9 cellular contexts compared by ENCODE assay signal in the genomic region with DNA sequence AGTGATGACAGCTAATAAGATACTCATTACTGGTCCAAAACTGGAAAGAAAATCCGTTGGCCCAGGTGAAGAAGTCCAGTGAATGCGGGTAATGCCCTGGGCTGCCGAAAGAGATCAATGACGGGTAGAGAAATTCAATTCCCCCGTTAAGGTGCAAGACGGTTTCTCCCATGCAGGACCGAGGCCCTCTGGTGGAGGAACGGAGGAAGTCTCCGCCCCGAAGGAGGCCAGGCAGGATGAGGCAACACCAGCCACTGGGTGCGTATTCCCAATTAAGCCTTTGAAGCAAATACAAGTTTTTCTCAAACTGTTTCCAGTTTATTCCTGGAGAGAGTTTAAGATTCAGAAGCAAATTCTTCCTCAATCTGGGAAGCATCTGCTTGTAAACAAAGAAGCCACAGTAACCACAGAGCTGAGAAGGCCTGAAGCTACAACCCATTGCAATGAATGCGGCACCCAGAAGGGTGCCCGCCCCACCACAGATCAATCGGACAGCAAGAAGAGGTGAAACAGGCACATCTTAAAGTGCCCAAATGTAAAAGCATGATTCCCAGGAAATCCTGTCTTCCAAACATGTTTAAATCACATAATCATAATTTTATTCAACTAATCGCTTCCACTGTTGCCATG.
A peak's percentile ranks its signal among the peaks of the same experiment; 100 is the strongest.
DNase-seq lines count a peak whose midpoint lies in the region; ATAC-seq and TF ChIP-seq lines count a peak whose summit lies in the region.
"Had no signal": no experiment of that assay in that cellular context is flagged by ENCODE, and none has a peak within 500 bp of the region (broad histone marks: within the 10 kb centered on the region; RNA-seq: fewer than 3 reads in every experiment).

No MANE protein-coding gene starts in this region.

- H3K36me3 Mint-ChIP-seq in brain: peaks cover 11% of the 10 kb centered on the region

- H3K27ac ChIP-seq in spleen: peak overlapping the region in 5 of 8 donors; percentile 2 to 64 (median 52)

- no peak overlapping the region for H3K4me3 ChIP-seq in spleen

- H3K9me3 ChIP-seq in spleen: no peaks in the 10 kb centered on the region

- CTCF ChIA-PET in GM10248 (lab: Yijun Ruan, JAX): interaction anchor here (0.6 to 4.3 kb wide), 28 partner anchors 8 to 759 kb away, joined by 3 to 41 read pairs (median 5); no protein-coding TSS in a partner anchor

- POLR2A ChIA-PET in GM10248 (lab: Yijun Ruan, JAX): no interaction called here

- DNase-seq in GM10248 (ENCODE audit: extremely low spot score): peak; percentile 76
- DNase-seq in NCI-H2107 (lab: John Stamatoyannopoulos, UW): peak; percentile 90
- peak; percentile 70 for DNase-seq in UCSD-AML1 (lab: John Stamatoyannopoulos, UW; ENCODE audit: unreplicated experiment)
- peak; percentile 91 for DNase-seq in iPS-NIHi7 (ENCODE audit: extremely low spot score)
- DNase-seq in spleen: peak; percentile 92

- peak; percentile 92 for TF ChIP-seq CTCF in GM10248 (IDR thresholded peaks at IDR 0.05; ENCODE audit: control extremely low read depth, extremely low read depth, low read depth, missing control alignments)
- TF ChIP-seq CTCF in brain (conservative IDR thresholded peaks at IDR 0.05): peak; percentile 94 to 98
- TF ChIP-seq CTCF in spleen (IDR thresholded peaks at IDR 0.05 in 8 of 11, conservative IDR thresholded peaks at IDR 0.05 in 3 of 11): peak; percentile 79 to 97 (median 92)

- H3K9me3 Mint-ChIP-seq in brain: no peaks in the 10 kb centered on the region
- H3K9me3 Mint-ChIP-seq: stimulated activated naive CD8-positive, alpha-beta T cell treated with anti-CD3 and anti-CD28 coated beads, Interleukin-15, Interleukin-2, amounts not matched to agents 100 ng/mL and 50 ng/mL, for 24 hours had no signal

- 23 to 29% (median 26%) methylated on average over 15 of the region's 15 CpGs for whole genome bisulfite sequencing in spleen, 5 donors

- peaks cover 8 to 48% (median 37%) of the 10 kb centered on the region in 6 donors for H3K4me1 ChIP-seq in spleen

- peak overlapping the region; percentile 89 to 98 (median 96) for H3K27ac Mint-ChIP-seq in brain
- H3K27ac Mint-ChIP-seq: stimulated activated naive CD8-positive, alpha-beta T cell treated with anti-CD3 and anti-CD28 coated beads, Interleukin-15, Interleukin-2, amounts not matched to agents 100 ng/mL and 50 ng/mL, for 24 hours had no signal

- ATAC-seq in HG02759 (IDR thresholded peaks at IDR 0.05; ENCODE audit: unreplicated experiment) (peak; percentile 86), GM18858 (IDR thresholded peaks at IDR 0.05; ENCODE audit: unreplicated experiment) (no peak)

- H3K27me3 ChIP-seq in spleen (replicated peaks in 1 of 7): no peaks in the 10 kb centered on the region

- intact Hi-C loops in spleen (cut with DNase I; ENCODE audit: low total_unique reads): loop anchor here (5.0 kb wide), 2 partner anchors 300 to 395 kb away; partner anchors contain the start of gene CALM1

- no peaks in the 10 kb centered on the region for H3K36me3 ChIP-seq in spleen

- TF ChIP-seq POLR2A in spleen (IDR thresholded peaks at IDR 0.05): no peak

- H3K4me3 Mint-ChIP-seq in brain: peak overlapping the region; percentile 52 to 72 (median 66)
- H3K4me3 Mint-ChIP-seq: stimulated activated naive CD8-positive, alpha-beta T cell treated with anti-CD3 and anti-CD28 coated beads, Interleukin-15, Interleukin-2, amounts not matched to agents 100 ng/mL and 50 ng/mL, for 24 hours had no signal

- H3K4me1 Mint-ChIP-seq in brain: peaks cover 74% of the 10 kb centered on the region

- H3K27me3 Mint-ChIP-seq in brain: no peaks in the 10 kb centered on the region
- H3K27me3 Mint-ChIP-seq: stimulated activated naive CD8-positive, alpha-beta T cell treated with anti-CD3 and anti-CD28 coated beads, Interleukin-15, Interleukin-2, amounts not matched to agents 100 ng/mL and 50 ng/mL, for 24 hours had no signal
